1 cellular context compared by ENCODE assay signal in genomic region chr12:45260854-45261253, GRCh38.
TF ChIP-seq lines count a peak whose summit lies in the region.

No MANE protein-coding gene starts in this region.

TF ChIP-seq in HepG2, 621 proteins besides CTCF, POLR2A, EP300 and RAD21:
- TF ChIP-seq TSC22D2 (CRISPR knock-in tag; IDR thresholded peaks at IDR 0.05; ENCODE audit: borderline replicate concordance) = no peak
- TF ChIP-seq ZNF644 (CRISPR knock-in tag; IDR thresholded peaks at IDR 0.05; ENCODE audit: low read depth) = peak; percentile 6; the same call in 1 of the 2 replicates
- TF ChIP-seq ZNF121 (CRISPR knock-in tag; IDR thresholded peaks at IDR 0.05) = peak; percentile 80
- 0 out of 2 replicates have a peak, but pooled peaks have one; percentile 63 for TF ChIP-seq ZNF512B (CRISPR knock-in tag; IDR thresholded peaks at IDR 0.05; ENCODE audit: borderline replicate concordance)
